In the genomic region with DNA sequence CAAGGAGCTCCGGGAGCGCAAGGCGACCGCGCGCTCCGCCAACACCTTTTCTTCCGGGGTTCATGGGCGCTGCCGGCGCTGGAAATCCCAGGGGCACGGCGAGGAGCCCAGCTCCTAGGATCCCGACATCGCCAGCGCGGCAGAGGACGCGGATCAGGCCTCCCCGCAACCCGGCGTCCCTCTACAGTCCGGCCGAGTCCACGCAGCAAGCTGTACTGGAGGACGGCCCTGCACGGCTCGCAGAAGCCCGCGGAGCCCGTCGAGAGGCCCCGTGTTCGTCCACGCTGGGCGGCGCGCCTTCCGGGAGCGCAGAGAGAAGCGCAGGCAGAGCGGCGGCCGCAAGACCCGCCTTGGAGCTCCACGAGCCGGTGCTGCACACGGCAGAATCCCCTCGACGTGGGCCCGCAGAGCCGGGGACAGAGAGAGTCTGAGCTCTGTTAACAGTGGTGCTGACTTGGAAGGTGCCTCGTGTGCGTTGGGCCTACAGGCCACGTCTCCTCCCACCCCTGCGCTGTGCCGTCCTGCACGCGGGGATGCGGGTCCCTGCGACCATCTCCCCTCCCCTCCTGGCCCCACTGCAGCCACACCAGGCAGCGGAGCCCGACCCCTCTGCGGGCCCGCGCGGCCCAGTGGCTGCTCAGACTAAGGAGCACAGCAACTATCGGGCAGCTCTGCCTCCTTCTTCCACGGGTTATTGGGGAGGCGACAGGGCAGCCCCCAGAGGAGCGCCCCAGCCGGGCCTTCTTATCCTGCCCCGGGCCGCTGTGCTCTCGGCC, we compare ENCODE assay signal across 1 cellular context.
TF ChIP-seq lines count a peak whose summit lies in the region.

No MANE protein-coding gene starts in this region.

TF ChIP-seq in GM23338, 12 proteins besides CTCF, POLR2A, EP300 and RAD21 (continued from another document):
- TF ChIP-seq EZH2 (IDR thresholded peaks at IDR 0.05; ENCODE audit: low read depth, unreplicated experiment) (no peak), CREB1 (CRISPR knock-in tag; IDR thresholded peaks at IDR 0.05; ENCODE audit: low read depth) (no peak)
